In the genomic region with DNA sequence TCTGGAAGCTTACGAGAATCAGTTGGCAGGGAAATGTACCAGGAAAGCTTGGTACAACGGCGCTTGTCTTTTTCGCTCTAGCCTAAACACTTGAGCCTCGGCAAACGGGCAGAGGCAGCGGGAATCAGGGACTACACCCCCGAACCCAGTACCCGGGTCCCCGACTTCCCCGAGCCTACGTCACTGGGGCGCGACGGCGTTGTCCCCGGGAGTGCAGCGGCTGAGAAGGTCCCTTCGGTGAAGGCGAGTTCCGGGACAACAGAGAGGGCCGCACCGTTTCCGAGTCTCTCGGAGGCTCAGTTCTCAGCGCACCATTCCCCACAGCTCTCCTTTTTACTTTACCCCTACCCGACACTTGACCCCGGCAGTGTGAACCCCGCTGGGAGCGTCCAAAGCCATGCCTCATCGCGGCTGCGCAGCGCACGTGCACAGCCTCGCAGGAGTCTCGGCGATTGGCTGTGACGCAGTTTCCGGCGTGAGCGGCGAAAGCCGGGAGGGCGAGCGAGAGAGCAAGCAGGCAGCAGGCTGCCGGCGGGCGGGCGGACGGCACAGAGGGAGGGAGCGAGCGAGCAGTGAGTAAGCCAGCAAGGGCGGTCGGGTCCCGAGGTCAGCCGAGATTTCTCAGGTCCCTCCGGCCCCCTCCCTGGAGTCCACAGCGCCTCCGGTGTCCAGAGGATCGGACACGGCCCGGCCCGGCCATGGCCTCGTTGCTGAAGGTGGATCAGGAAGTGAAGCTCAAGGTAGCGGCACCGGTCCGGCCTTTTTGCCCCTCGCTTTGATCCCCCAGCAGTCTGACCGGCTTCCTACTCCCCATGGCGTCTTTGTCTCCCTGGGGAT, we compare ENCODE assay signal across 8 cellular contexts. TPM values are rescaled to one million over a fixed set of nuclear protein-coding genes. Genes with fewer than 3 reads are reported as not detected.
DNase-seq lines count a peak whose midpoint lies in the region; ATAC-seq and TF ChIP-seq lines count a peak whose summit lies in the region.

TSS of gene PSME3 (plus strand) at position 464 of the 837 bp plus-strand sequence. CDS start at position 699, 235 bp downstream.

- no peaks in the 10 kb centered on the region for H3K27me3 ChIP-seq in right lobe of liver

- WGBS in right lobe of liver (ENCODE audit: insufficient coverage, low coverage, low lambda C conversion rate, missing lambda C conversion rate), result 0% methylated on average over 31 of the region's 71 CpGs

- TF ChIP-seq CTCF in C4-2B (conservative IDR thresholded peaks at IDR 0.05) (no peak), right lobe of liver (IDR thresholded peaks at IDR 0.05) (no peak)

- ATAC-seq in GM19328 (IDR thresholded peaks at IDR 0.05; ENCODE audit: unreplicated experiment), result peak; percentile 88
- ATAC-seq in HG03520 (IDR thresholded peaks at IDR 0.05; ENCODE audit: unreplicated experiment), result peak; percentile 74
- peak; percentile 94 to 97 (median 96) for ATAC-seq in right lobe of liver

- intact Hi-C loops in right lobe of liver (cut with DNase I), result no loop called here

- H3K4me3 ChIP-seq in right lobe of liver, result peak within 1 kb of the TSS; percentile 86 to 92 (median 89)

- H3K9me3 ChIP-seq in right lobe of liver, result no peaks in the 10 kb centered on the region

- H3K36me3 ChIP-seq in right lobe of liver, result peaks cover 0 to 19% (median 8%) of the 10 kb centered on the region in 4 donors

- DNase-seq in NCI-H748 treated with DMSO at 0.1 percent for 48 hours (lab: John Stamatoyannopoulos, UW) (peak; percentile 67), dermis microvascular lymphatic vessel endothelial cell (ENCODE audit: low read depth in 2 of 2) (peak; percentile 78 to 88), right lobe of liver (peak; percentile 94 to 96 (median 95))
- peak; percentile 89 to 92 for DNase-seq in activated CD4-positive, alpha-beta T cell treated with anti-CD3 and anti-CD28 coated beads, Interleukin-2, amount 50 U/mL, for 48 hours
- DNase-seq in stimulated activated CD4-positive, alpha-beta T cell treated with anti-CD3 and anti-CD28 coated beads, Interleukin-4, amount 100 ng/mL, for 4 hours, result peak; percentile 87 to 90

- H3K27ac ChIP-seq in C4-2B, result peak within 1 kb of the TSS; percentile 91
- peak within 1 kb of the TSS; percentile 68 to 81 (median 79) for H3K27ac ChIP-seq in right lobe of liver

- TF ChIP-seq POLR2A in right lobe of liver (IDR thresholded peaks at IDR 0.05), result peak; percentile 92

- peaks cover 0 to 23% (median 2%) of the 10 kb centered on the region in 4 donors for H3K4me1 ChIP-seq in right lobe of liver

RNA-seq across cellular contexts. Expression of gene PSME3, which starts in this region (rescaled TPM):
- total RNA-seq in dermis microvascular lymphatic vessel endothelial cell (58.9 and 60.8 TPM in 2 replicates), right lobe of liver (10 to 100 TPM; 33.6 to 72.1 (median 42.8) TPM)

Comparison
In these comparisons a context has a peak if more than half of its experiments do, and no peak if none do; other contexts are left out.
1. Peak in every context shown above with its lines: DNase-seq, ATAC-seq, H3K4me3 ChIP-seq and H3K27ac ChIP-seq.